23 cellular contexts compared by ENCODE assay signal in genomic region chr10:17624996-17625395, GRCh38.
"Had no signal": no experiment of that assay in that cellular context is flagged by ENCODE, and none has a peak within 500 bp of the region (broad histone marks: within the 10 kb centered on the region; RNA-seq: fewer than 3 reads in every experiment).

No MANE protein-coding gene starts in this region.

- H3K27ac ChIP-seq: colonic mucosa, esophagus muscularis mucosa, foreskin keratinocyte, gastroesophageal sphincter, neutrophil, parathyroid adenoma, skin epidermis, spleen, testis, tibial artery had no signal

- H3K9me3 ChIP-seq: colonic mucosa, esophagus muscularis mucosa, gastroesophageal sphincter, heart right ventricle, mucosa of descending colon, neutrophil, spleen, testis, tibial artery had no signal

- H3K4me1 ChIP-seq: colonic mucosa, esophagus muscularis mucosa, foreskin keratinocyte, gastroesophageal sphincter, heart right ventricle, parathyroid adenoma, spleen, testis, tibial artery had no signal

- ATAC-seq: foreskin keratinocyte; gastroesophageal sphincter; left colon; mucosa of descending colon; natural killer cell treated with Interleukin-12 subunit alpha and Interleukin-12 subunit beta and Interleukin-15 and Interleukin-18, amount 100 ng/mL, for 72 hours; right cardiac atrium; stimulated activated memory B cell treated with anti-CD40 and anti-IgM and Interleukin-4, amounts not matched to agents 10 μg/mL and 1 μg/mL and 100 μg/mL, for 72 hours; stimulated activated naive CD8-positive, alpha-beta T cell treated with anti-CD3 and anti-CD28 coated beads, Interleukin-15, Interleukin-2, amounts not matched to agents 100 U/mL and 50 U/mL, for 24 hours had no signal

- H3K36me3 ChIP-seq: colonic mucosa, esophagus muscularis mucosa, gastroesophageal sphincter, heart right ventricle, neutrophil, spleen, tibial artery had no signal

- H3K27me3 ChIP-seq: colonic mucosa, esophagus muscularis mucosa, testis, tibial artery had no signal

- H3K4me3 ChIP-seq: colonic mucosa, esophagus muscularis mucosa, gastroesophageal sphincter, heart right ventricle, lung, mucosa of descending colon, skin epidermis, spleen, testis, tibial artery had no signal

- DNase-seq: colonic mucosa; effector memory CD4-positive, alpha-beta T cell; foreskin keratinocyte; heart right ventricle; hippocampal formation; left colon; mucosa of descending colon; naive B cell; right cardiac atrium; spleen; stimulated activated CD4-positive, alpha-beta T cell treated with anti-CD3 and anti-CD28 coated beads, Interleukin-4, amount 100 ng/mL, for 4 hours; stimulated activated naive CD8-positive, alpha-beta T cell treated with anti-CD3 and anti-CD28 coated beads, Interleukin-15, Interleukin-2, amounts not matched to agents 100 U/mL and 50 U/mL, for 24 hours; substantia nigra; testis; tibial artery had no signal
